ENCODE assay signal across 8 cellular contexts in the genomic region with DNA sequence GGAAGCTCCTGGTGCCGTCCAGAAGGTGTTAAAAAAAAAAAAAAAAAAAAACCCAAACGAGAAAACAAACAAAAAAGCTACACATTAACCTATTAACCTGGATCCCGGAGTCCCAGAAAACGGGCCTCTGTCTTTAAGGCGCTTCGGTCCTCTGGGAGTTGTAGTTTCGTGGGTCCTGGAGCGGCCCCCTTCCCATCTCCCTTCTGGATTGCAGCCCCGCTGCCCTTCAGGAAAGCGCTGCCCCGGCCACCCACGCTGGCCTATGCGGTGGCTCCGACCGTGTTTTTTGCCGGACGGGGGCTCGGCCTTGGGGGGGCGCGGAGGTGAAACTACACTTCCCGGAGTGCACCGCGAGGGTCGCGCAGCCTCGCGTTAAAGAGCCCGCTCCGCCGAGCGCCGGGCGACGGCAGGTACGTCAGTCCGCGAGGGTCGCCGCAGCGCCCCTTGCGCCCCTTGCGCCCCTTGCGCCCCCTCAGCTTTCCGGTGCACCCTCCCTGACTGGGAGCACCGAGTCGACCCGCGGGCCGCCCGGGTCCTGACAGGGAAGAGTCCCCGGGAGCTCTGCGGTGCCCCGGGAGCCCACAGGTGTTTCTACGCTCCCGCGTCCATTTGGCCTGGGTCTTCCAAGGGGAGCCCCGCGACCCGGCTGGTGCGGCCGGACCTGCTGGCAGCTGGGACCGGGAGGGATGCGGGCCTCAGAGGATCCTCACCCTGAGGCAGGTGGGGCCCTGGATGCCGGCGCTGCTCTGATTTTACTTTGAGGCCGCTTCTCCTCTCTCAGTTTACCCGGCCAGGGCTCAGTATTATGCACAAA. TPM values are rescaled to one million over a fixed set of nuclear protein-coding genes. Genes with fewer than 3 reads are reported as not detected.
A peak's percentile ranks its signal among the peaks of the same experiment; 100 is the strongest.
DNase-seq lines count a peak whose midpoint lies in the region; ATAC-seq and TF ChIP-seq lines count a peak whose summit lies in the region.

A gene (plus strand): TSS at position 375 of the 814 bp plus-strand sequence. CDS start 8,596 bp downstream, outside the sequence.

- H3K27me3 ChIP-seq in psoas muscle (ENCODE audit: insufficient read depth in 3 of 3, low read length in 2 of 3), result peaks cover 0 to 4% (median 0%) of the 10 kb centered on the region in 3 donors

- H3K36me3 ChIP-seq in ES-I3 (ENCODE audit: insufficient read depth, low read length), result no peaks in the 10 kb centered on the region
- peaks cover 0 to 3% of the 10 kb centered on the region in 2 donors for H3K36me3 ChIP-seq in psoas muscle (ENCODE audit: insufficient read depth in 1 of 2, low read depth in 1 of 2)
- H3K36me3 ChIP-seq in urinary bladder (ENCODE audit: insufficient read depth), result no peaks in the 10 kb centered on the region

- in situ Hi-C loops in KBM-7 (cut with MboI; ENCODE audit: low pct_unique_long_range_greater_than_20kb, low sequenced_read_pairs), result no loop called here

- ATAC-seq in GM21717 (IDR thresholded peaks at IDR 0.05; ENCODE audit: unreplicated experiment) (peak; percentile 82), left ventricle myocardium superior (peak; percentile 95), psoas muscle (peak; percentile 91 to 95 (median 92))

- WGBS in adipose tissue, 3 donors, result 0 to 1% (median 1%) methylated on average over 63 to 67 of the region's 67 CpGs
- 0 to 1% (median 0%) methylated on average over 63 to 67 of the region's 67 CpGs for WGBS in psoas muscle, 3 donors
- WGBS in urinary bladder, result under 1% methylated on average over 67 of the region's 67 CpGs

- peak within 1 kb of the TSS; percentile 98 for H3K4me3 ChIP-seq in psoas muscle
- peak within 1 kb of the TSS; percentile 95 for H3K4me3 ChIP-seq in urinary bladder (ENCODE audit: low read depth, low read length)

- H3K4me1 ChIP-seq in ES-I3 (ENCODE audit: insufficient read depth, low read length) (no peaks in the 10 kb centered on the region), psoas muscle (peaks cover 4% of the 10 kb centered on the region), urinary bladder (ENCODE audit: insufficient read depth) (no peaks in the 10 kb centered on the region)

- H3K9me3 ChIP-seq in ES-I3 (ENCODE audit: control insufficient read depth, insufficient read depth, low read length) (no peaks in the 10 kb centered on the region), psoas muscle (no peaks in the 10 kb centered on the region)

- peak within 1 kb of the TSS; percentile 78 for H3K9ac ChIP-seq in ES-I3 (ENCODE audit: low read depth, low read length)

- H3K27ac ChIP-seq in adipose tissue (ENCODE audit: low read depth, low read length) (peak within 1 kb of the TSS; percentile 70), psoas muscle (peak within 1 kb of the TSS; percentile 99), urinary bladder (ENCODE audit: low read depth) (peak within 1 kb of the TSS; percentile 96)

- intact Hi-C loops in left ventricle myocardium superior (cut with micrococcal nuclease), result no loop called here
- intact Hi-C loops in psoas muscle (cut with DNase I), result loop anchor here in 1 of 2 donors (2.0 kb wide), 1 partner anchor 16 kb away; a partner anchor contains a TSS

- TF ChIP-seq CTCF in psoas muscle (IDR thresholded peaks at IDR 0.05), result no peak

- DNase-seq in KBM-7, result peak; percentile 87
- peak; percentile 67 to 70 for DNase-seq in SW 1271 (lab: John Stamatoyannopoulos, UW)
- DNase-seq in left ventricle myocardium superior, result peak; percentile 84
- peak; percentile 67 to 85 for DNase-seq in psoas muscle

RNA-seq across cellular contexts. Expression of the gene that starts here (rescaled TPM):
- 10 to 100 TPM in 1 of 3 donors, 1 to 10 TPM in 2; 5.4 to 10.3 (median 8.2) TPM for polyA plus RNA-seq in adipose tissue
- 8.2 TPM for total RNA-seq in left ventricle myocardium superior
- total RNA-seq in psoas muscle, result 10 to 100 TPM in 2 of 4 donors, 1 to 10 TPM in 2; 4.9 to 11.0 (median 9.3) TPM
- polyA plus RNA-seq in psoas muscle, result 1 to 10 TPM; 5.7 to 8.0 (median 6.0) TPM
- 7.6 TPM for total RNA-seq in urinary bladder
- polyA plus RNA-seq in urinary bladder, result 11.0 TPM

Comparison
In these comparisons a context has a peak if more than half of its experiments do, and no peak if none do; other contexts are left out.
1. Peak in every context shown above with its lines: DNase-seq, ATAC-seq, H3K4me3 ChIP-seq and H3K27ac ChIP-seq.